Comparison of ENCODE assay signal across 7 cellular contexts in the genomic region with DNA sequence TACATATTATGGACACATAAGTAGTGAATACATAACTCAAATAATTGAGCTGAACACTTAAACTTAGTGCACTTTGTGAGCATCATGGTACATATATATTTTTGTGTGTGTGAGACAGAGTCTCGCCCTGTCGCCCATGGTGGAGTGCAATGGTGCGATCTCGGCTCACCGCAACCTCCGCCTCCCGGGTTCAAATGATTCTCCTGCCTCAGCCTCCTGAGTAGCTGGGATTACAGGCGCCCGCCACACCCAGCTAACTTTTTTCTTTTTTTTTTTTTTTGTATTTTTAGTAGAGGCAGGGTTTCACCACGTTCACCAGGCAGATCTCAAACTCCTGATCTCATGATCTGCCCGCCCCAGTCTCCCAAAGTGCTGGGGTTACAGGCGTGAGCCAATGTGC. TPM values are rescaled to one million over a fixed set of nuclear protein-coding genes. Genes with fewer than 3 reads are reported as not detected.
DNase-seq lines count a peak whose midpoint lies in the region; ATAC-seq, FAIRE-seq and TF ChIP-seq lines count a peak whose summit lies in the region.
"Not testable (repeated sequence)": the region's sequence is repeated elsewhere in the genome, so short reads cannot be mapped to it uniquely, and the experiment has no call there.
"Had no signal": no experiment of that assay in that cellular context is flagged by ENCODE, and none has a peak within 500 bp of the region (broad histone marks: within the 10 kb centered on the region; RNA-seq: fewer than 3 reads in every experiment).

No MANE protein-coding gene starts in this region.

- not testable (repeated sequence) for TF ChIP-seq POLR2A in IMR-90 (IDR thresholded peaks at IDR 0.05; ENCODE audit: low read depth, low read length); HepG2 (IDR thresholded peaks at IDR 0.05; ENCODE audit: insufficient read depth in 1 of 2, low read depth in 2 of 2, low read length in 2 of 2); sigmoid colon (IDR thresholded peaks at IDR 0.05); uterus (IDR thresholded peaks at IDR 0.05)

- WGBS in IMR-90 (ENCODE audit: extremely low coverage in 2 of 2, insufficient read length in 1 of 2), 2 experiments: no CpG with 5 or more reads among the region's 12 CpGs
- 69% methylated on average over 12 of the region's 12 CpGs for WGBS in HepG2 (ENCODE audit: low lambda C conversion rate)
- 76 to 78% methylated on average over 11 of the region's 12 CpGs for WGBS in sigmoid colon, 2 donors

- peak overlapping the region; percentile 53 for H2AK9ac ChIP-seq in IMR-90 (replicated peaks; ENCODE audit: low read depth, low read length, poor library complexity)

- not testable (repeated sequence) for H3K18ac ChIP-seq in IMR-90 (ENCODE audit: low read depth, low read length)

- TF ChIP-seq RAD21 in IMR-90 (IDR thresholded peaks at IDR 0.05; ENCODE audit: low read length); HepG2 (CRISPR knock-in tag; IDR thresholded peaks at IDR 0.05): not testable (repeated sequence)

- peak overlapping the region in 1 of 2 experiments; percentile 97; a peak in 3 of 4 replicates for H4K8ac ChIP-seq in IMR-90 (ENCODE audit: low read depth in 2 of 2, low read length in 2 of 2)

- H4K91ac ChIP-seq in IMR-90 (ENCODE audit: insufficient read depth, low read depth, low read length): peak overlapping the region; percentile 99; the same call in 1 of the 2 replicates

- FAIRE-seq in HepG2 (lab: Jason Lieb, UNC): not testable (repeated sequence)

- intact Hi-C loops in IMR-90 (cut with micrococcal nuclease) (loop anchor here (5.0 kb wide), 1 partner anchor 465 kb away; no protein-coding TSS in a partner anchor), ascending aorta (cut with DNase I) (loop anchor here (2.0 to 10.0 kb wide), 2 partner anchors 87 to 295 kb away; a partner anchor contains a TSS), HepG2 (cut with micrococcal nuclease; ENCODE audit: unreplicated experiment) (loop anchor here (2.0 to 5.0 kb wide), 3 partner anchors 15 to 465 kb away; a partner anchor contains a TSS), sigmoid colon (cut with DNase I) (loop anchor here (2.0 to 5.0 kb wide), 2 partner anchors 85 to 281 kb away; a partner anchor contains a TSS), uterus (cut with DNase I; ENCODE audit: low total_unique reads) (loop anchor here (10.0 kb wide), 1 partner anchor 287 kb away; no protein-coding TSS in a partner anchor)

- ATAC-seq in IMR-90 (ENCODE audit: low read depth); HepG2: not testable (repeated sequence)

- H3K23ac ChIP-seq in IMR-90 (ENCODE audit: low read depth, low read length): peak overlapping the region; percentile 82; the same call in 1 of the 2 replicates

- not testable (repeated sequence) for H4K20me1 ChIP-seq in IMR-90 (ENCODE audit: insufficient read depth, low read length); HepG2 (ENCODE audit: insufficient read depth, low read length)

- H3K4me1 ChIP-seq in IMR-90 (ENCODE audit: control insufficient read depth, insufficient read depth, low read length): peaks cover 37% of the 10 kb centered on the region
- peaks cover 38 to 52% of the 10 kb centered on the region in 2 donors for H3K4me1 ChIP-seq in ascending aorta
- peaks cover 49% of the 10 kb centered on the region for H3K4me1 ChIP-seq in HepG2 (ENCODE audit: insufficient read depth, low read length)
- peaks cover 0 to 63% (median 56%) of the 10 kb centered on the region in 4 donors for H3K4me1 ChIP-seq in sigmoid colon
- H3K4me1 ChIP-seq in uterus: peaks cover 18 to 43% of the 10 kb centered on the region in 2 donors

- POLR2A ChIA-PET in IMR-90 (lab: Charles Lee; ENCODE audit: unreplicated experiment) (interaction anchor here (2.4 kb wide), 1 partner anchor 14 kb away, joined by 25 read pairs; a partner anchor contains a TSS), HepG2 (lab: Yijun Ruan, JAX) (interaction anchor here (1.1 to 3.0 kb wide), 6 partner anchors 15 to 85 kb away, joined by 4 to 16 read pairs (median 10); a partner anchor contains a TSS)

- H3K9ac ChIP-seq in IMR-90 (ENCODE audit: low read depth, low read length); HepG2 (ENCODE audit: insufficient read depth, low read depth, low read length): not testable (repeated sequence)

- H3K9me3 ChIP-seq in IMR-90 (ENCODE audit: control insufficient read depth, insufficient read depth, low read length); ascending aorta; HepG2 (ENCODE audit: low read length); sigmoid colon; uterus: not testable (repeated sequence)

- not testable (repeated sequence) for DNase-seq in IMR-90; ascending aorta (ENCODE audit: low spot score in 2 of 2); epithelial cell of prostate (ENCODE audit: low read depth, low spot score); HepG2 (ENCODE audit: low spot score); uterus
- peak; percentile 40 for DNase-seq in sigmoid colon

- H3K9me1 ChIP-seq in IMR-90 (ENCODE audit: insufficient read depth, low read length): peaks cover 27% of the 10 kb centered on the region

- H3K79me2 ChIP-seq in HepG2 (ENCODE audit: insufficient read depth, low read length): not testable (repeated sequence)

- peak overlapping the region; percentile 99; the same call in 1 of the 2 replicates for H3K4ac ChIP-seq in IMR-90 (ENCODE audit: low read depth, low read length)

- H2BK120ac ChIP-seq in IMR-90 (ENCODE audit: low read depth, low read length): peak overlapping the region; percentile 98; the same call in 1 of the 2 replicates

- H2BK20ac ChIP-seq in IMR-90 (ENCODE audit: low read depth, low read length): peak overlapping the region; percentile 89; the same call in 1 of the 2 replicates

- dilution Hi-C loops in IMR-90 (cut with HindIII; ENCODE audit: low sequenced_read_pairs, unreplicated experiment): not testable (repeated sequence)

- H3K27me3 ChIP-seq in IMR-90 (ENCODE audit: control insufficient read depth, insufficient read depth, low read length); ascending aorta; sigmoid colon; uterus: not testable (repeated sequence)
- peaks cover 7 to 36% of the 10 kb centered on the region in 2 experiments; a peak in 4 of 5 replicates for H3K27me3 ChIP-seq in HepG2 (ENCODE audit: control insufficient read depth in 1 of 2, insufficient read depth in 2 of 2, low read length in 2 of 2)

- H2AFZ ChIP-seq in IMR-90 (replicated peaks; ENCODE audit: low read length, poor library complexity); HepG2 (ENCODE audit: low read length): not testable (repeated sequence)

- peaks cover 0 to 31% of the 10 kb centered on the region in 2 experiments; a peak in 2 of 4 replicates for H3K79me1 ChIP-seq in IMR-90 (ENCODE audit: low read depth in 1 of 2, low read length in 2 of 2)

- not testable (repeated sequence) for TF ChIP-seq EP300 in HepG2 (IDR thresholded peaks at IDR 0.05; ENCODE audit: low read depth in 2 of 2, low read length in 2 of 2); HepG2 (CRISPR knock-in tag; IDR thresholded peaks at IDR 0.05; ENCODE audit: borderline replicate concordance); sigmoid colon (IDR thresholded peaks at IDR 0.05)

- not testable (repeated sequence) for H3K56ac ChIP-seq in IMR-90 (ENCODE audit: extremely low read depth, insufficient read depth, low read length)

- BruUV-seq in IMR-90 (replicated peaks; lab: Mats Ljungman, UMichigan); HepG2 (replicated peaks; lab: Mats Ljungman, UMichigan): not testable (repeated sequence)

- TF ChIP-seq CTCF in IMR-90 (conservative IDR thresholded peaks at IDR 0.05; ENCODE audit: low read depth, low read length); ascending aorta (IDR thresholded peaks at IDR 0.05); HepG2 (CRISPR knock-in tag; IDR thresholded peaks at IDR 0.05); sigmoid colon (IDR thresholded peaks at IDR 0.05); uterus (IDR thresholded peaks at IDR 0.05): not testable (repeated sequence)

- H3K4me2 ChIP-seq in IMR-90 (ENCODE audit: low read depth, low read length); HepG2 (ENCODE audit: low read depth, low read length): not testable (repeated sequence)

- peak overlapping the region; percentile 72 for H2AK5ac ChIP-seq in IMR-90 (ENCODE audit: low read depth, low read length)

- not testable (repeated sequence) for H3K36me3 ChIP-seq in IMR-90 (ENCODE audit: control insufficient read depth, insufficient read depth, low read length); ascending aorta; HepG2 (replicated peaks in 1 of 2; ENCODE audit: control insufficient read depth in 1 of 2, insufficient read depth in 2 of 2, low read length in 2 of 2); sigmoid colon; uterus

- H3K4me3 ChIP-seq in IMR-90 (ENCODE audit: insufficient read depth, low read depth, low read length); ascending aorta; HepG2 (replicated peaks in 1 of 3; ENCODE audit: insufficient read depth in 1 of 3, low read depth in 2 of 3, low read length in 3 of 3); sigmoid colon; uterus: not testable (repeated sequence)

- not testable (repeated sequence) for H3K27ac ChIP-seq in IMR-90 (ENCODE audit: insufficient read depth, low read length); HepG2 (ENCODE audit: extremely low read length, insufficient read depth, low read length)
- H3K27ac ChIP-seq in ascending aorta: peak overlapping the region; percentile 87 to 91
- H3K27ac ChIP-seq in epithelial cell of prostate: peak overlapping the region; percentile 98
- H3K27ac ChIP-seq in sigmoid colon: peak overlapping the region; percentile 86 to 98 (median 89)
- H3K27ac ChIP-seq in uterus: peak overlapping the region; percentile 96 to 100

- not testable (repeated sequence) for H4K5ac ChIP-seq in IMR-90 (ENCODE audit: low read depth, low read length)

- 0 out of 2 replicates have a peak overlapping the region, but pooled peaks have one; percentile 98 for H3K14ac ChIP-seq in IMR-90 (replicated peaks; ENCODE audit: low read depth, low read length)

- CTCF ChIA-PET in IMR-90 (lab: Yijun Ruan, JAX) (interaction anchor here (1.0 to 6.8 kb wide), 14 partner anchors 10 to 282 kb away, joined by 3 to 60 read pairs (median 5); a partner anchor contains a TSS), HepG2 (lab: Yijun Ruan, JAX; ENCODE audit: low intra/inter-chr PET ratio, low total read pairs) (interaction anchor here (0.8 to 4.3 kb wide), 11 partner anchors 16 to 293 kb away, joined by 3 to 200 read pairs (median 15); a partner anchor contains a TSS)

- H2BK5ac ChIP-seq in IMR-90 (ENCODE audit: low read depth, low read length, poor library complexity, severe bottlenecking): peak overlapping the region; percentile 98

- peak overlapping the region; percentile 73; the same call in 1 of the 3 replicates for H2BK15ac ChIP-seq in IMR-90 (ENCODE audit: low read depth, low read length)

- in situ Hi-C loops in IMR-90 (cut with MboI; ENCODE audit: low sequenced_read_pairs) (loop anchor here (25.0 kb wide), 1 partner anchor 465 kb away; no protein-coding TSS in a partner anchor), HepG2 (cut with HindIII; ENCODE audit: extremely low pct_ligation_motif_present, low pct_unique_long_range_greater_than_20kb) (loop anchor here (10.0 kb wide), 1 partner anchor 77 kb away; no protein-coding TSS in a partner anchor)

RNA-seq across cellular contexts. Expression of a gene that starts 15.8 kb away (rescaled TPM):
- 124 and 156 TPM in 2 replicates for total RNA-seq in IMR-90 (2012; rRNA removed)
- 315 and 375 TPM in 2 replicates for polyA plus RNA-seq in IMR-90 (2012; rRNA removed)
- 185 and 358 TPM in 2 replicates for polyA plus RNA-seq in IMR-90 (2012; cell fraction: cytosol; rRNA removed)
- polyA plus RNA-seq in IMR-90 (2012; cell fraction: nucleus; rRNA removed; ENCODE audit: low replicate concordance): 492 and 622 TPM in 2 replicates
- total RNA-seq in ascending aorta: 178 TPM
- total RNA-seq in HepG2 (2016; rRNA removed; fragmentation: Illumina TruSeq; extraction: Trizol): 1.6 and 5.2 TPM in 2 replicates
- 0.20 and 0.44 TPM in 2 replicates for total RNA-seq in HepG2 (2016; cell fraction: cytosol; rRNA removed; fragmentation: Illumina TruSeq; extraction: Trizol; ENCODE audit: low read depth)
- 2.1 and 5.2 TPM in 2 replicates for total RNA-seq in HepG2 (2016; cell fraction: insoluble cytoplasmic fraction; rRNA removed; fragmentation: Illumina TruSeq; extraction: Trizol)
- total RNA-seq in HepG2 (2016; cell fraction: membrane; rRNA removed; fragmentation: Illumina TruSeq; extraction: Trizol): 0.71 and 0.79 TPM in 2 replicates
- total RNA-seq in HepG2 (2016; cell fraction: nucleus; rRNA removed; fragmentation: Illumina TruSeq; extraction: Trizol): 4.6 and 5.5 TPM in 2 replicates
- 9.8 and 11.3 TPM in 2 replicates for polyA plus RNA-seq in HepG2 (2011; rRNA removed)
- 5.8 and 6.5 TPM in 2 replicates for polyA plus RNA-seq in HepG2 (2011; cell fraction: cytosol; rRNA removed)
- 25.6 and 29.7 TPM in 2 replicates for polyA plus RNA-seq in HepG2 (2011; cell fraction: nucleus; rRNA removed)
- 4.8 and 11.1 TPM in 2 replicates for polyA plus RNA-seq in HepG2 (2012)
- polyA plus RNA-seq in HepG2 (2016; cell fraction: cytosol; fragmentation: Illumina TruSeq; extraction: Trizol; ENCODE audit: low read depth): 0.14 and 0.26 TPM in 2 replicates
- 1.7 and 2.1 TPM in 2 replicates for polyA plus RNA-seq in HepG2 (2016; cell fraction: insoluble cytoplasmic fraction; fragmentation: Illumina TruSeq; extraction: Trizol; ENCODE audit: low read depth)
- 0.27 and 0.44 TPM in 2 replicates for polyA plus RNA-seq in HepG2 (2016; cell fraction: membrane; fragmentation: Illumina TruSeq; extraction: Trizol; ENCODE audit: low read depth)
- polyA plus RNA-seq in HepG2 (2016; cell fraction: nucleus; fragmentation: Illumina TruSeq; extraction: Trizol; ENCODE audit: insufficient read depth, low read depth): 9.4 and 10.2 TPM in 2 replicates
- 1.4 and 12.3 TPM in 2 replicates for polyA minus RNA-seq in HepG2 (2011; rRNA and poly(A)+ RNA removed; ENCODE audit: low replicate concordance)
- polyA minus RNA-seq in HepG2 (2011; cell fraction: cytosol; rRNA and poly(A)+ RNA removed): 2.5 and 3.8 TPM in 2 replicates
- 4.5 and 4.8 TPM in 2 replicates for polyA minus RNA-seq in HepG2 (2011; cell fraction: nucleus; rRNA and poly(A)+ RNA removed)
- total RNA-seq in sigmoid colon: 100 to 1,000 TPM in 3 of 4 donors, 10 to 100 TPM in 1; 86.6 to 140 (median 115) TPM
- polyA plus RNA-seq in sigmoid colon: 10 to 100 TPM; 21.0 to 85.4 (median 33.5) TPM
- 100 to 1,000 TPM in 3 of 4 donors, 10 to 100 TPM in 1; 66.6 to 233 (median 172) TPM for total RNA-seq in uterus

RNA-seq across cellular contexts. Expression of a gene that starts 19.4 kb away (rescaled TPM):
- total RNA-seq in IMR-90 (2012; rRNA removed): 19.4 and 25.1 TPM in 2 replicates
- 118 and 121 TPM in 2 replicates for polyA plus RNA-seq in IMR-90 (2012; rRNA removed)
- polyA plus RNA-seq in IMR-90 (2012; cell fraction: cytosol; rRNA removed): 86.3 and 158 TPM in 2 replicates
- 38.3 and 104 TPM in 2 replicates for polyA plus RNA-seq in IMR-90 (2012; cell fraction: nucleus; rRNA removed; ENCODE audit: low replicate concordance)
- total RNA-seq in ascending aorta: 214 TPM
- 8.6 and 16.9 TPM in 2 replicates for total RNA-seq in HepG2 (2016; rRNA removed; fragmentation: Illumina TruSeq; extraction: Trizol)
- 4.6 and 5.4 TPM in 2 replicates for total RNA-seq in HepG2 (2016; cell fraction: cytosol; rRNA removed; fragmentation: Illumina TruSeq; extraction: Trizol; ENCODE audit: low read depth)
- total RNA-seq in HepG2 (2016; cell fraction: insoluble cytoplasmic fraction; rRNA removed; fragmentation: Illumina TruSeq; extraction: Trizol): 8.2 and 17.2 TPM in 2 replicates
- 13.8 and 15.6 TPM in 2 replicates for total RNA-seq in HepG2 (2016; cell fraction: membrane; rRNA removed; fragmentation: Illumina TruSeq; extraction: Trizol)
- 15.9 and 21.6 TPM in 2 replicates for total RNA-seq in HepG2 (2016; cell fraction: nucleus; rRNA removed; fragmentation: Illumina TruSeq; extraction: Trizol)
- 45.2 and 80.6 TPM in 2 replicates for polyA plus RNA-seq in HepG2 (2011; rRNA removed)
- polyA plus RNA-seq in HepG2 (2011; cell fraction: cytosol; rRNA removed): 49.4 and 54.8 TPM in 2 replicates
- polyA plus RNA-seq in HepG2 (2011; cell fraction: nucleus; rRNA removed): 70.7 and 85.9 TPM in 2 replicates
- polyA plus RNA-seq in HepG2 (2012): 45.8 and 84.6 TPM in 2 replicates
- polyA plus RNA-seq in HepG2 (2016; cell fraction: cytosol; fragmentation: Illumina TruSeq; extraction: Trizol; ENCODE audit: low read depth): 6.5 and 7.4 TPM in 2 replicates
- 8.2 and 10.9 TPM in 2 replicates for polyA plus RNA-seq in HepG2 (2016; cell fraction: insoluble cytoplasmic fraction; fragmentation: Illumina TruSeq; extraction: Trizol; ENCODE audit: low read depth)
- 11.6 and 13.0 TPM in 2 replicates for polyA plus RNA-seq in HepG2 (2016; cell fraction: membrane; fragmentation: Illumina TruSeq; extraction: Trizol; ENCODE audit: low read depth)
- polyA plus RNA-seq in HepG2 (2016; cell fraction: nucleus; fragmentation: Illumina TruSeq; extraction: Trizol; ENCODE audit: insufficient read depth, low read depth): 22.9 and 23.5 TPM in 2 replicates
- 73.0 and 241 TPM in 2 replicates for polyA minus RNA-seq in HepG2 (2011; rRNA and poly(A)+ RNA removed; ENCODE audit: low replicate concordance)
- polyA minus RNA-seq in HepG2 (2011; cell fraction: cytosol; rRNA and poly(A)+ RNA removed): 55.0 and 77.3 TPM in 2 replicates
- 23.4 and 37.7 TPM in 2 replicates for polyA minus RNA-seq in HepG2 (2011; cell fraction: nucleus; rRNA and poly(A)+ RNA removed)
- total RNA-seq in sigmoid colon: 100 to 1,000 TPM in 2 of 4 donors, 10 to 100 TPM in 2; 75.3 to 124 (median 95.1) TPM
- 100 to 1,000 TPM in 1 of 3 donors, 10 to 100 TPM in 2; 34.4 to 139 (median 42.6) TPM for polyA plus RNA-seq in sigmoid colon
- 100 to 1,000 TPM in 1 of 4 donors, 10 to 100 TPM in 3; 27.4 to 140 (median 37.5) TPM for total RNA-seq in uterus

RNA-seq across cellular contexts. Expression of a gene that starts 22.5 kb away (rescaled TPM):
- total RNA-seq in IMR-90 (2012; rRNA removed) (23.9 and 51.4 TPM in 2 replicates), ascending aorta (6.6 TPM), HepG2 (2016; rRNA removed; fragmentation: Illumina TruSeq; extraction: Trizol) (329 and 420 TPM in 2 replicates), sigmoid colon (100 to 1,000 TPM in 1 of 4 donors, 10 to 100 TPM in 3; 54.6 to 333 (median 58.3) TPM), uterus (100 to 1,000 TPM in 1 of 4 donors, 10 to 100 TPM in 3; 14.3 to 255 (median 35.3) TPM)
- polyA plus RNA-seq in IMR-90 (2012; rRNA removed) (33.1 and 45.7 TPM in 2 replicates), HepG2 (2011; rRNA removed) (118 and 123 TPM in 2 replicates), sigmoid colon (100 to 1,000 TPM in 2 of 3 donors, 10 to 100 TPM in 1; 64.3 to 117 (median 105) TPM)
- 114 and 912 TPM in 2 replicates for polyA plus RNA-seq in IMR-90 (2012; cell fraction: cytosol; rRNA removed)
- polyA plus RNA-seq in IMR-90 (2012; cell fraction: nucleus; rRNA removed; ENCODE audit: low replicate concordance): 35.8 and 40.4 TPM in 2 replicates
- 142 and 155 TPM in 2 replicates for total RNA-seq in HepG2 (2016; cell fraction: cytosol; rRNA removed; fragmentation: Illumina TruSeq; extraction: Trizol; ENCODE audit: low read depth)
- 341 and 464 TPM in 2 replicates for total RNA-seq in HepG2 (2016; cell fraction: insoluble cytoplasmic fraction; rRNA removed; fragmentation: Illumina TruSeq; extraction: Trizol)
- 156 and 160 TPM in 2 replicates for total RNA-seq in HepG2 (2016; cell fraction: membrane; rRNA removed; fragmentation: Illumina TruSeq; extraction: Trizol)
- 109 and 136 TPM in 2 replicates for total RNA-seq in HepG2 (2016; cell fraction: nucleus; rRNA removed; fragmentation: Illumina TruSeq; extraction: Trizol)
- polyA plus RNA-seq in HepG2 (2011; cell fraction: cytosol; rRNA removed): 96.8 and 121 TPM in 2 replicates
- 57.8 and 65.3 TPM in 2 replicates for polyA plus RNA-seq in HepG2 (2011; cell fraction: nucleus; rRNA removed)
- polyA plus RNA-seq in HepG2 (2012): 191 and 236 TPM in 2 replicates
- polyA plus RNA-seq in HepG2 (2016; cell fraction: cytosol; fragmentation: Illumina TruSeq; extraction: Trizol; ENCODE audit: low read depth): 177 and 226 TPM in 2 replicates
- polyA plus RNA-seq in HepG2 (2016; cell fraction: insoluble cytoplasmic fraction; fragmentation: Illumina TruSeq; extraction: Trizol; ENCODE audit: low read depth): 443 and 518 TPM in 2 replicates
- 154 and 175 TPM in 2 replicates for polyA plus RNA-seq in HepG2 (2016; cell fraction: membrane; fragmentation: Illumina TruSeq; extraction: Trizol; ENCODE audit: low read depth)
- polyA plus RNA-seq in HepG2 (2016; cell fraction: nucleus; fragmentation: Illumina TruSeq; extraction: Trizol; ENCODE audit: insufficient read depth, low read depth): 256 and 271 TPM in 2 replicates
- 17.7 and 30.4 TPM in 2 replicates for polyA minus RNA-seq in HepG2 (2011; rRNA and poly(A)+ RNA removed; ENCODE audit: low replicate concordance)
- 72.9 and 76.8 TPM in 2 replicates for polyA minus RNA-seq in HepG2 (2011; cell fraction: cytosol; rRNA and poly(A)+ RNA removed)
- polyA minus RNA-seq in HepG2 (2011; cell fraction: nucleus; rRNA and poly(A)+ RNA removed): 33.7 and 36.6 TPM in 2 replicates

RNA-seq across cellular contexts. Expression of a gene that starts 30.8 kb away (rescaled TPM):
- total RNA-seq in IMR-90 (2012; rRNA removed) (under 0.01 TPM in 2 replicates), ascending aorta (1.9 TPM), HepG2 (2016; rRNA removed; fragmentation: Illumina TruSeq; extraction: Trizol) (not detected in 2 replicates), sigmoid colon (1 to 10 TPM in 1 of 4 donors, under 1 TPM in 2, not detected in 1; 0.71 to 1.4 (median 0.81) TPM), uterus (1 to 10 TPM in 1 of 4 donors, under 1 TPM in 1, not detected in 2; 0.83 to 1.6 TPM)
- polyA plus RNA-seq in IMR-90 (2012; rRNA removed) (0.07 TPM in 1 of 2 replicates, not detected in the other), HepG2 (2011; rRNA removed) (0.20 and 0.31 TPM in 2 replicates), sigmoid colon (under 1 TPM in 2 of 3 donors, not detected in 1; 0.60 to 0.96 TPM)
- polyA plus RNA-seq in IMR-90 (2012; cell fraction: cytosol; rRNA removed): 0.04 TPM in 1 of 2 replicates, not detected in the other
- polyA plus RNA-seq in IMR-90 (2012; cell fraction: nucleus; rRNA removed; ENCODE audit: low replicate concordance): 0.52 and 0.69 TPM in 2 replicates
- not detected in 2 replicates for total RNA-seq in HepG2 (2016; cell fraction: cytosol; rRNA removed; fragmentation: Illumina TruSeq; extraction: Trizol; ENCODE audit: low read depth)
- not detected in 2 replicates for total RNA-seq in HepG2 (2016; cell fraction: insoluble cytoplasmic fraction; rRNA removed; fragmentation: Illumina TruSeq; extraction: Trizol)
- not detected in 2 replicates for total RNA-seq in HepG2 (2016; cell fraction: membrane; rRNA removed; fragmentation: Illumina TruSeq; extraction: Trizol)
- not detected in 2 replicates for total RNA-seq in HepG2 (2016; cell fraction: nucleus; rRNA removed; fragmentation: Illumina TruSeq; extraction: Trizol)
- polyA plus RNA-seq in HepG2 (2011; cell fraction: cytosol; rRNA removed): 0.04 and 0.05 TPM in 2 replicates
- polyA plus RNA-seq in HepG2 (2011; cell fraction: nucleus; rRNA removed): 1.1 and 1.9 TPM in 2 replicates
- 0.21 and 0.67 TPM in 2 replicates for polyA plus RNA-seq in HepG2 (2012)
- polyA plus RNA-seq in HepG2 (2016; cell fraction: cytosol; fragmentation: Illumina TruSeq; extraction: Trizol; ENCODE audit: low read depth): not detected in 2 replicates
- polyA plus RNA-seq in HepG2 (2016; cell fraction: insoluble cytoplasmic fraction; fragmentation: Illumina TruSeq; extraction: Trizol; ENCODE audit: low read depth): not detected in 2 replicates
- not detected in 2 replicates for polyA plus RNA-seq in HepG2 (2016; cell fraction: membrane; fragmentation: Illumina TruSeq; extraction: Trizol; ENCODE audit: low read depth)
- not detected in 2 replicates for polyA plus RNA-seq in HepG2 (2016; cell fraction: nucleus; fragmentation: Illumina TruSeq; extraction: Trizol; ENCODE audit: insufficient read depth, low read depth)
- 0.26 and 0.30 TPM in 2 replicates for polyA minus RNA-seq in HepG2 (2011; rRNA and poly(A)+ RNA removed; ENCODE audit: low replicate concordance)
- polyA minus RNA-seq in HepG2 (2011; cell fraction: cytosol; rRNA and poly(A)+ RNA removed): not detected in 2 replicates
- polyA minus RNA-seq in HepG2 (2011; cell fraction: nucleus; rRNA and poly(A)+ RNA removed): 0.25 and 0.90 TPM in 2 replicates
- total RNA-seq: dermis microvascular lymphatic vessel endothelial cell had no signal

RNA-seq across cellular contexts. Expression of a gene that starts 36.9 kb away (rescaled TPM):
- total RNA-seq in IMR-90 (2012; rRNA removed) (1.4 and 2.0 TPM in 2 replicates), ascending aorta (7.6 TPM), HepG2 (2016; rRNA removed; fragmentation: Illumina TruSeq; extraction: Trizol) (0.07 and 0.13 TPM in 2 replicates), sigmoid colon (10 to 100 TPM; 16.1 to 23.5 (median 16.5) TPM), uterus (10 to 100 TPM in 1 of 4 donors, 1 to 10 TPM in 3; 2.8 to 15.6 (median 6.8) TPM)
- polyA plus RNA-seq in IMR-90 (2012; rRNA removed) (1.4 and 1.8 TPM in 2 replicates), HepG2 (2011; rRNA removed) (0.63 and 1.1 TPM in 2 replicates), sigmoid colon (10 to 100 TPM; 15.6 to 22.7 (median 16.4) TPM)
- 1.5 and 2.2 TPM in 2 replicates for polyA plus RNA-seq in IMR-90 (2012; cell fraction: cytosol; rRNA removed)
- 3.9 and 11.9 TPM in 2 replicates for polyA plus RNA-seq in IMR-90 (2012; cell fraction: nucleus; rRNA removed; ENCODE audit: low replicate concordance)
- not detected in 2 replicates for total RNA-seq in HepG2 (2016; cell fraction: cytosol; rRNA removed; fragmentation: Illumina TruSeq; extraction: Trizol; ENCODE audit: low read depth)
- total RNA-seq in HepG2 (2016; cell fraction: insoluble cytoplasmic fraction; rRNA removed; fragmentation: Illumina TruSeq; extraction: Trizol): 0.17 TPM in 1 of 2 replicates, not detected in the other
- total RNA-seq in HepG2 (2016; cell fraction: membrane; rRNA removed; fragmentation: Illumina TruSeq; extraction: Trizol): 0.10 and 0.15 TPM in 2 replicates
- 0.38 TPM in 1 of 2 replicates, not detected in the other for total RNA-seq in HepG2 (2016; cell fraction: nucleus; rRNA removed; fragmentation: Illumina TruSeq; extraction: Trizol)
- polyA plus RNA-seq in HepG2 (2011; cell fraction: cytosol; rRNA removed): 0.94 and 1.3 TPM in 2 replicates
- polyA plus RNA-seq in HepG2 (2011; cell fraction: nucleus; rRNA removed): 2.3 and 2.5 TPM in 2 replicates
- polyA plus RNA-seq in HepG2 (2012): 1.3 and 1.7 TPM in 2 replicates
- polyA plus RNA-seq in HepG2 (2016; cell fraction: cytosol; fragmentation: Illumina TruSeq; extraction: Trizol; ENCODE audit: low read depth): not detected in 2 replicates
- 0.19 and 0.40 TPM in 2 replicates for polyA plus RNA-seq in HepG2 (2016; cell fraction: insoluble cytoplasmic fraction; fragmentation: Illumina TruSeq; extraction: Trizol; ENCODE audit: low read depth)
- 0.23 and 0.27 TPM in 2 replicates for polyA plus RNA-seq in HepG2 (2016; cell fraction: membrane; fragmentation: Illumina TruSeq; extraction: Trizol; ENCODE audit: low read depth)
- not detected in 2 replicates for polyA plus RNA-seq in HepG2 (2016; cell fraction: nucleus; fragmentation: Illumina TruSeq; extraction: Trizol; ENCODE audit: insufficient read depth, low read depth)
- 1.2 and 3.2 TPM in 2 replicates for polyA minus RNA-seq in HepG2 (2011; rRNA and poly(A)+ RNA removed; ENCODE audit: low replicate concordance)
- 0.44 TPM in 1 of 2 replicates, not detected in the other for polyA minus RNA-seq in HepG2 (2011; cell fraction: cytosol; rRNA and poly(A)+ RNA removed)
- polyA minus RNA-seq in HepG2 (2011; cell fraction: nucleus; rRNA and poly(A)+ RNA removed): 0.50 and 0.90 TPM in 2 replicates

Comparison
In these comparisons a context has a peak if more than half of its experiments do, and no peak if none do; other contexts are left out.
1. RNA of a gene that starts 15.8 kb away (total RNA-seq): 66.6 to 233 TPM in uterus, 178 TPM in ascending aorta (single experiment), 124 to 156 TPM in IMR-90 and 86.6 to 140 TPM in sigmoid colon; 0.20 to 5.5 TPM in HepG2; every median in the first group is over 10 times any median in the second.